Comparison of ENCODE assay signal across 1 cellular context in genomic region chr15:90986790-90987507, GRCh38.
TF ChIP-seq lines count a peak whose summit lies in the region.

No MANE protein-coding gene starts in this region.

TF ChIP-seq in WTC11, 78 proteins besides CTCF, POLR2A, EP300 and RAD21 (continued from another document):
- TF ChIP-seq ARID4B (CRISPR knock-in tag; IDR thresholded peaks at IDR 0.05; ENCODE audit: borderline replicate concordance) (no peak), SP1 (CRISPR knock-in tag; conservative IDR thresholded peaks at IDR 0.05) (no peak), ETV6 (CRISPR knock-in tag; IDR thresholded peaks at IDR 0.05) (no peak), STAT6 (CRISPR knock-in tag; conservative IDR thresholded peaks at IDR 0.05; ENCODE audit: low read depth) (no peak), ZSCAN18 (CRISPR knock-in tag; IDR thresholded peaks at IDR 0.05) (no peak), TEAD4 (CRISPR knock-in tag; IDR thresholded peaks at IDR 0.05) (no peak), KAT7 (CRISPR knock-in tag; IDR thresholded peaks at IDR 0.05; ENCODE audit: borderline replicate concordance) (no peak), USF1 (CRISPR knock-in tag; IDR thresholded peaks at IDR 0.05) (no peak)
